Comparison of ENCODE assay signal across 20 cellular contexts in the genomic region with DNA sequence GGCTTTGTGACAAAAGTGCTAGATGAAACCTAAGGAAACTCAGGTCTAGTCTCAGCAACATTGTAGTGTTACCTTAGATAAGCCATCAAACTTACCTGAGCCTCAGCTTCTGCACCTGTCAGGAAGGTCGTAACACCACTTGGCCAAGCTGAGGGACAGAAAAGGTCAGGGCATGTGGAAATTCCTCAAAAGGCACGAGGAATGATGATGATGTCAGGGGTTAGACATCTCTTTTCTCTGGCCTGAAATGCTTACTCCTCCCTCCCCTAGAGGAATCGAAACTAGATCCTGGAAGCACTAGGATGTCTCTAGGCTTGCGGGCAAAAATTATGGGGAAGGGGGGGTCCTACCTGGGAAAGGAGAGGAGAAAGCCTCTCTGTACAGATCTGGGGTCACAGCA.
DNase-seq lines count a peak whose midpoint lies in the region; ATAC-seq, FAIRE-seq and TF ChIP-seq lines count a peak whose summit lies in the region.
"Had no signal": no experiment of that assay in that cellular context is flagged by ENCODE, and none has a peak within 500 bp of the region (broad histone marks: within the 10 kb centered on the region; RNA-seq: fewer than 3 reads in every experiment).

No MANE protein-coding gene starts in this region.

- TF ChIP-seq POLR2A in A549 (IDR thresholded peaks at IDR 0.05; ENCODE audit: low read length): no peak

- 0 out of 3 replicates have a peak overlapping the region, but pooled peaks have one; percentile 21 for H3K4me2 ChIP-seq in A549
- H3K4me2 ChIP-seq: smooth muscle cell had no signal

- TF ChIP-seq CTCF in A549 (IDR thresholded peaks at IDR 0.05): no peak
- no peak for TF ChIP-seq CTCF in HEK293 (tag by site-specific recombination; IDR thresholded peaks at IDR 0.05)
- no peak for TF ChIP-seq CTCF in bronchial epithelial cell (IDR thresholded peaks at IDR 0.05; ENCODE audit: insufficient read depth, low read length, severe bottlenecking)
- no peak for TF ChIP-seq CTCF in type B pancreatic cell (conservative IDR thresholded peaks at IDR 0.05)

- peak in 1 of 2 experiments; percentile 6 for DNase-seq in A549 (ENCODE audit: low read depth in 1 of 2, low spot score in 1 of 2)
- DNase-seq in bronchial epithelial cell (ENCODE audit: low read depth): peak; percentile 7
- peak; percentile 52 for DNase-seq in kidney glomerular epithelial cell (lab: John Stamatoyannopoulos, UW)
- DNase-seq in iPS-NIHi7 (ENCODE audit: extremely low spot score): no peak
- no peak for DNase-seq in HK-2 (ENCODE audit: unreplicated experiment)
- no peak for DNase-seq in type B pancreatic cell (ENCODE audit: extremely low spot score, unreplicated experiment)
- DNase-seq: activated CD4-positive, CD25-positive, alpha-beta regulatory T cell treated with anti-CD3 and anti-CD28 coated beads, Interleukin-2, amount 50 U/mL, for 72 hours; heart right ventricle; MG63; NCI-H2029; NCI-H526; ovary; transverse colon had no signal

- no peak for TF ChIP-seq EP300 in A549 (IDR thresholded peaks at IDR 0.05)

- ATAC-seq in A549: 0 out of 6 replicates have a peak, but pooled peaks of 1 of the 2 experiments have one; percentile 32
- no peak for ATAC-seq in HG03354 (IDR thresholded peaks at IDR 0.05; ENCODE audit: poor library complexity, severe bottlenecking, unreplicated experiment)
- ATAC-seq: heart right ventricle had no signal

- CTCF ChIA-PET in A549 (lab: Yijun Ruan, JAX): interaction anchor here (0.7 kb wide), 1 partner anchor 14 kb away, joined by 3 read pairs; no protein-coding TSS in a partner anchor
- CTCF ChIA-PET in HEK293 (lab: Yijun Ruan, JAX): interaction anchor here (1.0 kb wide), 1 partner anchor 119 kb away, joined by 5 read pairs; no protein-coding TSS in a partner anchor

- H3K9me3 ChIP-seq in A549: no peaks in the 10 kb centered on the region
- H3K9me3 ChIP-seq in HEK293 (ENCODE audit: control insufficient read depth, insufficient read depth, low read depth, low read length): no peaks in the 10 kb centered on the region
- H3K9me3 ChIP-seq: heart right ventricle, MG63, ovary, SJSA1, transverse colon had no signal

- no peak for FAIRE-seq in A549 (lab: Jason Lieb, UNC)
- FAIRE-seq in bronchial epithelial cell (lab: Jason Lieb, UNC): no peak
- FAIRE-seq: GM12891 had no signal

- no peak overlapping the region for H3K4me3 Mint-ChIP-seq in type B pancreatic cell

- H3K36me3 Mint-ChIP-seq in type B pancreatic cell: no peaks in the 10 kb centered on the region

- no peak overlapping the region for H3K27ac Mint-ChIP-seq in type B pancreatic cell

- no peaks in the 10 kb centered on the region for H3K9me3 Mint-ChIP-seq in type B pancreatic cell

- 0 out of 3 replicates have a peak, but pooled peaks cover 4% of the 10 kb centered on the region for H3K4me1 ChIP-seq in A549
- H3K4me1 ChIP-seq in HEK293 (ENCODE audit: control insufficient read depth, insufficient read depth, low read length): no peaks in the 10 kb centered on the region
- H3K4me1 ChIP-seq: heart right ventricle, SJSA1, transverse colon had no signal

- H3K36me3 ChIP-seq in HEK293 (ENCODE audit: control insufficient read depth in 2 of 2, insufficient read depth in 1 of 2, low read length in 2 of 2): no peaks in the 10 kb centered on the region
- H3K36me3 ChIP-seq in bronchial epithelial cell (ENCODE audit: control insufficient read depth, insufficient read depth, low read length): no peaks in the 10 kb centered on the region
- H3K36me3 ChIP-seq: heart right ventricle, MG63, ovary, SJSA1, transverse colon had no signal

- POLR2A ChIA-PET in A549 (lab: Yijun Ruan, JAX): no interaction called here
- POLR2A ChIA-PET in HEK293 (lab: Yijun Ruan, JAX): no interaction called here

- H3K27me3 Mint-ChIP-seq in type B pancreatic cell: peaks cover 3% of the 10 kb centered on the region

- no peak for TF ChIP-seq RAD21 in A549 (conservative IDR thresholded peaks at IDR 0.05 in 1 of 2, IDR thresholded peaks at IDR 0.05 in 1 of 2)

- WGBS in A549 (ENCODE audit: missing lambda C conversion rate): 27% methylated on average over 4 of the region's 4 CpGs

- H3K4me3 ChIP-seq in A549 (no peak overlapping the region), HEK293 (ENCODE audit: low read depth, low read length) (no peak overlapping the region), bronchial epithelial cell (ENCODE audit: low read depth, low read length) (no peak overlapping the region)
- H3K4me3 ChIP-seq: coronary artery, heart right ventricle, MG63, ovary, SJSA1, smooth muscle cell, transverse colon had no signal

- H3K27ac ChIP-seq in A549 (no peak overlapping the region), HEK293 (ENCODE audit: extremely low read depth, low read depth, low read length) (no peak overlapping the region)
- H3K27ac ChIP-seq: coronary artery, epithelial cell of prostate, heart right ventricle, ovary, SJSA1, transverse colon had no signal

- peaks cover 4% of the 10 kb centered on the region for H3K27me3 ChIP-seq in bronchial epithelial cell (ENCODE audit: control insufficient read depth, insufficient read depth, low read length)
- H3K27me3 ChIP-seq: MG63, ovary, transverse colon had no signal

- H3K4me1 Mint-ChIP-seq in type B pancreatic cell (ENCODE audit: unreplicated experiment): peaks cover 9% of the 10 kb centered on the region

TF ChIP-seq in A549, 52 proteins besides CTCF, POLR2A, EP300 and RAD21 (continues in another document):
- TF ChIP-seq MAZ (IDR thresholded peaks at IDR 0.05; ENCODE audit: borderline replicate concordance, low read depth, low read length) (no peak), EHMT2 (IDR thresholded peaks at IDR 0.05; ENCODE audit: low read depth) (no peak), SREBF2 (IDR thresholded peaks at IDR 0.05) (no peak)
- TF ChIP-seq, protein P1, sequence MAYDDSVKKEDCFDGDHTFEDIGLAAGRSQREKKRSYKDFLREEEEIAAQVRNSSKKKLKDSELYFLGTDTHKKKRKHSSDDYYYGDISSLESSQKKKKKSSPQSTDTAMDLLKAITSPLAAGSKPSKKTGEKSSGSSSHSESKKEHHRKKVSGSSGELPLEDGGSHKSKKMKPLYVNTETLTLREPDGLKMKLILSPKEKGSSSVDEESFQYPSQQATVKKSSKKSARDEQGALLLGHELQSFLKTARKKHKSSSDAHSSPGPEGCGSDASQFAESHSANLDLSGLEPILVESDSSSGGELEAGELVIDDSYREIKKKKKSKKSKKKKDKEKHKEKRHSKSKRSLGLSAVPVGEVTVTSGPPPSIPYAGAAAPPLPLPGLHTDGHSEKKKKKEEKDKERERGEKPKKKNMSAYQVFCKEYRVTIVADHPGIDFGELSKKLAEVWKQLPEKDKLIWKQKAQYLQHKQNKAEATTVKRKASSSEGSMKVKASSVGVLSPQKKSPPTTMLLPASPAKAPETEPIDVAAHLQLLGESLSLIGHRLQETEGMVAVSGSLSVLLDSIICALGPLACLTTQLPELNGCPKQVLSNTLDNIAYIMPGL (CRISPR knock-in tag; IDR thresholded peaks at IDR 0.05; ENCODE audit: borderline replicate concordance): no peak
- TF ChIP-seq, protein P2, sequence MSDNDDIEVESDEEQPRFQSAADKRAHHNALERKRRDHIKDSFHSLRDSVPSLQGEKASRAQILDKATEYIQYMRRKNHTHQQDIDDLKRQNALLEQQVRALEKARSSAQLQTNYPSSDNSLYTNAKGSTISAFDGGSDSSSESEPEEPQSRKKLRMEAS (IDR thresholded peaks at IDR 0.05): peak; percentile 19; the same call in 1 of the 2 replicates
- TF ChIP-seq, protein P3, sequence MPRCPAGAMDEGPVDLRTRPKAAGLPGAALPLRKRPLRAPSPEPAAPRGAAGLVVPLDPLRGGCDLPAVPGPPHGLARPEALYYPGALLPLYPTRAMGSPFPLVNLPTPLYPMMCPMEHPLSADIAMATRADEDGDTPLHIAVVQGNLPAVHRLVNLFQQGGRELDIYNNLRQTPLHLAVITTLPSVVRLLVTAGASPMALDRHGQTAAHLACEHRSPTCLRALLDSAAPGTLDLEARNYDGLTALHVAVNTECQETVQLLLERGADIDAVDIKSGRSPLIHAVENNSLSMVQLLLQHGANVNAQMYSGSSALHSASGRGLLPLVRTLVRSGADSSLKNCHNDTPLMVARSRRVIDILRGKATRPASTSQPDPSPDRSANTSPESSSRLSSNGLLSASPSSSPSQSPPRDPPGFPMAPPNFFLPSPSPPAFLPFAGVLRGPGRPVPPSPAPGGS (IDR thresholded peaks at IDR 0.05): no peak

TF ChIP-seq in HEK293, 187 proteins besides CTCF, POLR2A, EP300 and RAD21:
- no peak for TF ChIP-seq ZBTB7A (tag by site-specific recombination; IDR thresholded peaks at IDR 0.05; ENCODE audit: low read depth)
- TF ChIP-seq, protein P4, sequence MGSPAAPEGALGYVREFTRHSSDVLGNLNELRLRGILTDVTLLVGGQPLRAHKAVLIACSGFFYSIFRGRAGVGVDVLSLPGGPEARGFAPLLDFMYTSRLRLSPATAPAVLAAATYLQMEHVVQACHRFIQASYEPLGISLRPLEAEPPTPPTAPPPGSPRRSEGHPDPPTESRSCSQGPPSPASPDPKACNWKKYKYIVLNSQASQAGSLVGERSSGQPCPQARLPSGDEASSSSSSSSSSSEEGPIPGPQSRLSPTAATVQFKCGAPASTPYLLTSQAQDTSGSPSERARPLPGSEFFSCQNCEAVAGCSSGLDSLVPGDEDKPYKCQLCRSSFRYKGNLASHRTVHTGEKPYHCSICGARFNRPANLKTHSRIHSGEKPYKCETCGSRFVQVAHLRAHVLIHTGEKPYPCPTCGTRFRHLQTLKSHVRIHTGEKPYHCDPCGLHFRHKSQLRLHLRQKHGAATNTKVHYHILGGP (tag by site-specific recombination; IDR thresholded peaks at IDR 0.05): peak; percentile 40; the same call in 1 of the 2 replicates

Comparison
In these comparisons a context has a peak if more than half of its experiments do, and no peak if none do; other contexts are left out.
1. DNase-seq: peak in bronchial epithelial cell (single experiment) and kidney glomerular epithelial cell (single experiment); none in iPS-NIHi7 (single experiment), HK-2 (single experiment) and type B pancreatic cell (single experiment).